8 cellular contexts compared by ENCODE assay signal in genomic region chr5:151155149-151155776, GRCh38. TPM values are rescaled to one million over a fixed set of nuclear protein-coding genes. Genes with fewer than 3 reads are reported as not detected.
DNase-seq lines count a peak whose midpoint lies in the region; ATAC-seq, FAIRE-seq and TF ChIP-seq lines count a peak whose summit lies in the region.

No MANE protein-coding gene starts in this region.

- H3K4me3 ChIP-seq in GM12878 (peak overlapping the region; percentile 97), neural cell (ENCODE audit: low read length) (peak overlapping the region; percentile 96)

- TF ChIP-seq RAD21 in GM12878 (IDR thresholded peaks at IDR 0.05; ENCODE audit: insufficient read depth, low read depth, low read length), result no peak
- TF ChIP-seq RAD21 in neural cell (conservative IDR thresholded peaks at IDR 0.05), result no peak

- no peaks in the 10 kb centered on the region for H3K9me3 ChIP-seq in GM12878 (replicated peaks; ENCODE audit: control insufficient read depth, insufficient read depth, low read length)
- H3K9me3 ChIP-seq in neural cell (ENCODE audit: low read length), result no peaks in the 10 kb centered on the region

- CTCF ChIA-PET in GM12878 (lab: Yijun Ruan, JAX), result interaction anchor here (0.8 to 40.1 kb wide), 8 partner anchors 8 to 143 kb away, joined by 3 to 1107 read pairs (median 7); no protein-coding TSS in a partner anchor

- H3K4me2 ChIP-seq in GM12878 (ENCODE audit: control insufficient read depth, insufficient read depth), result peak overlapping the region; percentile 95
- peak overlapping the region; percentile 80 for H3K4me2 ChIP-seq in neural cell (ENCODE audit: low read length)

- H3K36me3 ChIP-seq in GM12878 (ENCODE audit: control insufficient read depth in 2 of 2, insufficient read depth in 2 of 2, low read length in 1 of 2) (0 out of 4 replicates have a peak, but pooled peaks cover 0 to 3% of the 10 kb centered on the region in 2 experiments), neural cell (ENCODE audit: insufficient read depth, low read length) (no peaks in the 10 kb centered on the region)

- H4K20me1 ChIP-seq in GM12878 (ENCODE audit: control insufficient read depth, insufficient read depth) (no peaks in the 10 kb centered on the region), neural cell (ENCODE audit: insufficient read depth) (no peaks in the 10 kb centered on the region)

- peak overlapping the region; percentile 89 for H3K27ac ChIP-seq in GM12878 (ENCODE audit: control insufficient read depth, insufficient read depth)
- H3K27ac ChIP-seq in neural cell (ENCODE audit: low read length), result peak overlapping the region; percentile 3

- 2% methylated on average over 9 of the region's 9 CpGs for WGBS in GM12878 (ENCODE audit: insufficient coverage, insufficient replicate concordance, low lambda C conversion rate, missing lambda C conversion rate)

- BruUV-seq in GM12878 (replicated peaks; lab: Mats Ljungman, UMichigan), result TSS peak; percentile 43

- DNase-seq in AML-193 (lab: John Stamatoyannopoulos, UW) (peak; percentile 24 to 26), OCI-M1 (lab: John Stamatoyannopoulos, UW) (peak; percentile 19), GM12878 (ENCODE audit: low read depth, low spot score) (peak; percentile 35), GDM1 (lab: John Stamatoyannopoulos, UW) (no peak)

- in situ Hi-C loops in GM12878 (cut with MboI), result no loop called here

- H3F3A ChIP-seq in neural cell (ENCODE audit: insufficient read depth, low read length, poor library complexity, severe bottlenecking), result peaks cover 13% of the 10 kb centered on the region

- intact Hi-C loops in GM12878 (cut with micrococcal nuclease; ENCODE audit: unreplicated experiment), result loop anchor here (5.0 to 10.0 kb wide), 5 partner anchors 97 to 1350 kb away; partner anchors contain the start of genes CD74, G3BP1 and GM2A

- ATAC-seq in GM21367 (IDR thresholded peaks at IDR 0.05; ENCODE audit: unreplicated experiment) (peak; percentile 28), GM12878 (peak; percentile 28), HG02973 (IDR thresholded peaks at IDR 0.05; ENCODE audit: unreplicated experiment) (no peak), HG03039 (IDR thresholded peaks at IDR 0.05; ENCODE audit: unreplicated experiment) (no peak)

- SMC1A ChIA-PET in GM12878 (lab: Charles Lee; ENCODE audit: uncharacterized antibody, unreplicated experiment), result interaction anchor here (0.7 to 35.3 kb wide), 7 partner anchors 9 to 702 kb away, joined by 3 to 1132 read pairs (median 3); no protein-coding TSS in a partner anchor

- H3K9ac ChIP-seq in GM12878 (ENCODE audit: control insufficient read depth, insufficient read depth, low read length) (peak overlapping the region; percentile 90), neural cell (ENCODE audit: low read length) (peak overlapping the region; percentile 97)

- no peak for TF ChIP-seq EP300 in GM12878 (IDR thresholded peaks at IDR 0.05; ENCODE audit: borderline replicate concordance in 1 of 2, control insufficient read depth in 1 of 2, low read depth in 2 of 2, low read length in 2 of 2)
- no peak for TF ChIP-seq EP300 in neural cell (conservative IDR thresholded peaks at IDR 0.05; ENCODE audit: poor library complexity, severe bottlenecking)

- TF ChIP-seq POLR2A in GM12878 (IDR thresholded peaks at IDR 0.05; ENCODE audit: low read depth, low read length), result no peak; the same call in 1 of the 2 replicates

- H3K79me2 ChIP-seq in GM12878 (ENCODE audit: control insufficient read depth, insufficient read depth, low read length) (peaks cover 85% of the 10 kb centered on the region), neural cell (replicated peaks; ENCODE audit: insufficient read depth, low read length) (peaks cover 55% of the 10 kb centered on the region)

- no peaks in the 10 kb centered on the region for H3K27me3 ChIP-seq in GM12878 (replicated peaks in 1 of 2; ENCODE audit: control insufficient read depth in 2 of 2, insufficient read depth in 2 of 2, low read length in 1 of 2)
- no peaks in the 10 kb centered on the region for H3K27me3 ChIP-seq in neural cell (ENCODE audit: insufficient read depth, low read depth, low read length)

- no peaks in the 10 kb centered on the region for H3K9me2 ChIP-seq in neural cell (ENCODE audit: insufficient read depth, low read length)

- RAD21 ChIA-PET in GM12878 (lab: Charles Lee; ENCODE audit: unreplicated experiment), result interaction anchor here (0.8 to 10.8 kb wide), 11 partner anchors 10 to 97 kb away, joined by 3 to 222 read pairs (median 11); partner anchors contain the start of gene GM2A

- POLR2A ChIA-PET in GM12878 (lab: Charles Lee), result interaction anchor here (0.9 to 8.9 kb wide), 12 partner anchors 8 to 743 kb away, joined by 3 to 152 read pairs (median 4); partner anchors contain the start of genes CCDC69, CD74 and GM2A

- no peak for TF ChIP-seq CTCF in GM12878 (IDR thresholded peaks at IDR 0.05 in 2 of 3, conservative IDR thresholded peaks at IDR 0.05 in 1 of 3; ENCODE audit: control insufficient read depth in 2 of 3, extremely low read depth in 1 of 3, insufficient read depth in 1 of 3, low read depth in 3 of 3, low read length in 3 of 3)
- no peak for TF ChIP-seq CTCF in neural cell (IDR thresholded peaks at IDR 0.05; ENCODE audit: poor library complexity, severe bottlenecking)

- peaks cover 50% of the 10 kb centered on the region for H3K4me1 ChIP-seq in GM12878 (ENCODE audit: control insufficient read depth, insufficient read depth, low read length)

- peak; percentile 35 for FAIRE-seq in GM12878 (lab: Jason Lieb, UNC)

- no peak overlapping the region; the same call in 1 of the 2 replicates for H2AFZ ChIP-seq in GM12878 (ENCODE audit: control insufficient read depth, low read depth, low read length)
- H2AFZ ChIP-seq in neural cell (ENCODE audit: low read depth, low read length), result no peak overlapping the region

TF ChIP-seq in GM12878, 131 proteins besides CTCF, POLR2A, EP300 and RAD21 (continues in another document):
- peak; percentile 70; the same call in 1 of the 2 replicates for TF ChIP-seq POLR2AphosphoS5 (IDR thresholded peaks at IDR 0.05; ENCODE audit: low read length)
- no peak for TF ChIP-seq SIX5 (IDR thresholded peaks at IDR 0.05; ENCODE audit: low read depth, low read length, severe bottlenecking)
- TF ChIP-seq SKIL (IDR thresholded peaks at IDR 0.05; ENCODE audit: low read depth, poor library complexity, severe bottlenecking), result no peak
- TF ChIP-seq BHLHE40 (IDR thresholded peaks at IDR 0.05; ENCODE audit: borderline replicate concordance in 1 of 2, low read depth in 2 of 2, low read length in 1 of 2), result no peak

TF ChIP-seq in neural cell, 6 proteins besides CTCF, POLR2A, EP300 and RAD21:
- TF ChIP-seq TAF1 (IDR thresholded peaks at IDR 0.05; ENCODE audit: low read depth) (no peak), SMC3 (conservative IDR thresholded peaks at IDR 0.05; ENCODE audit: poor library complexity) (no peak), POLR2AphosphoS5 (IDR thresholded peaks at IDR 0.05) (no peak), MXI1 (conservative IDR thresholded peaks at IDR 0.05; ENCODE audit: poor library complexity, severe bottlenecking) (no peak), EZH2 (IDR thresholded peaks at IDR 0.05; ENCODE audit: borderline replicate concordance, insufficient read depth, low read length, poor library complexity, severe bottlenecking) (no peak), REST (IDR thresholded peaks at IDR 0.05; ENCODE audit: borderline replicate concordance) (no peak)

RNA-seq across cellular contexts. Expression of gene ANXA6, which starts 2.3 kb away (rescaled TPM):
- 295 and 301 TPM in 2 replicates for total RNA-seq in GM12878 (2013; cell fraction: nucleolus; rRNA removed)
- total RNA-seq in GM12878 (2014; rRNA removed) (477 and 484 TPM in 2 replicates), GM12878 (2014; rRNA removed; fragmentation: Illumina TruSeq; extraction: Trizol) (549 and 550 TPM in 2 replicates), GM12878 (2021) (528 and 542 TPM in 2 replicates)
- 195 TPM for polyA plus RNA-seq in GM12878 (2011; ENCODE audit: low read depth)
- polyA plus RNA-seq in GM12878 (2011; rRNA removed) (460 and 571 TPM in 2 replicates), GM12878 (2014; fragmentation: Illumina TruSeq; extraction: Trizol) (506 and 510 TPM in 2 replicates), GM12878 (2014; fragmentation: Nextera tagmentation; extraction: Ambion mirVana) (10 to 100 TPM; 44.0 to 73.1 TPM), GM12878 (2014; rRNA removed) (453 and 470 TPM in 2 replicates), GM12878 (2016; fragmentation: Nextera tagmentation; extraction: Ambion mirVana) (100 to 1,000 TPM; 280 to 291 TPM), neural cell (27.5 and 51.9 TPM in 2 replicates)
- 618 and 630 TPM in 2 replicates for polyA plus RNA-seq in GM12878 (2011; cell fraction: cytosol; rRNA removed)
- 407 and 532 TPM in 2 replicates for polyA plus RNA-seq in GM12878 (2011; cell fraction: nucleus; rRNA removed)
- 297 and 330 TPM in 2 replicates for polyA plus RNA-seq in GM12878 (2012)
- 634 and 706 TPM in 2 replicates for polyA minus RNA-seq in GM12878 (2011; rRNA and poly(A)+ RNA removed)
- polyA minus RNA-seq in GM12878 (2011; cell fraction: cytosol; rRNA and poly(A)+ RNA removed), result 242 and 263 TPM in 2 replicates
- polyA minus RNA-seq in GM12878 (2011; cell fraction: nucleus; rRNA and poly(A)+ RNA removed), result 286 and 410 TPM in 2 replicates
- polyA minus RNA-seq in neural cell, result 42.9 and 45.8 TPM in 2 replicates

Comparison
In these comparisons a context has a peak if more than half of its experiments do, and no peak if none do; other contexts are left out.
1. ATAC-seq: peak in GM21367 (single experiment) and GM12878 (single experiment); none in HG02973 (single experiment) and HG03039 (single experiment).